ENCODE assay signal across 8 cellular contexts in the genomic region with DNA sequence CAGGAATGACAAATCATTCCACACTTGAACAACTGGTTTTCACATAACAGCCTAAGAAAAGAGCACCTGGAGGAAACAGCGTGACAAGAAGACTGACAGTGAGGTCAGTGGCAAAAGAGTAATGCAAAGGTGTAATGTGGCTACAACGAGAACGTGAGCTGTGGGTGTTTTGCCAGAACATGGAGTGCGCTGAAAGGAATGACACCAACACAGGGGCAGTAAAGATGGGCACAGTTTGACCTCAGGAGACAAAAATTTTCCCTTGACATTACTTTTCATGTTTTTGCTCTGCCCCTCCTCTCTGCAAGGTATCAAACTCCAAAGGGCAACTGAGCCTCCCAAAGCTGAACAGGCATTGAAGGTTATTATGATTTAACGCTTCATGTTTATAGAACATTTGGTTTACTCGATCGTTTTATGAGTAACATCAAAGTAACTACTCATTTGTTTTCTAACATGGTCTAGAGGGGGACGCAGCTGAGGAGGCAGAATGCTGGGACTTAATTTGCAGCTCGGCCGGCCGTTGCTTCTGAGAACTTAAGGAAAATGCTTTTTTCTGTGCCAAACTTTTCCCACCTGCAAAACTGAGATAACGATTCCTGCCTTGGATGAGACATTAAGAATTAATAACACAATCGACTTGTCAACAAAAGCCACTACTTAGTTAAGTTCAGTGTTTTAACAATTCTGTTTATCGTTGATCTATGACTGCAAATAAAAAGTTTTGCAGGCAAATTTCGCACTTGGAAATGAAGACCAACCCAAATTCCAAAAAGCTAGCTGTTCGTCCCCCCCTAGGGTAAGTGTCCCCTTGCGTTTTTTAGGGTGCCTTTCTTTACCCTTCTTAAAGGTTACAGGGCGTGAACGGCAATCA. TPM values are rescaled to one million over a fixed set of nuclear protein-coding genes. Genes with fewer than 3 reads are reported as not detected.
DNase-seq lines count a peak whose midpoint lies in the region; ATAC-seq and TF ChIP-seq lines count a peak whose summit lies in the region.

No MANE protein-coding gene starts in this region.

- peak overlapping the region; percentile 75 for H3K23ac ChIP-seq in IMR-90 (ENCODE audit: low read depth, low read length)

- peak overlapping the region; percentile 46 for H3K14ac ChIP-seq in IMR-90 (replicated peaks; ENCODE audit: low read depth, low read length)

- H3K9me3 ChIP-seq in IMR-90 (ENCODE audit: control insufficient read depth, insufficient read depth, low read length): no peaks in the 10 kb centered on the region

- H3K9ac ChIP-seq in IMR-90 (ENCODE audit: low read depth, low read length): peak overlapping the region; percentile 87

- no peak overlapping the region for H2BK15ac ChIP-seq in IMR-90 (ENCODE audit: low read depth, low read length)

- peak overlapping the region; percentile 57; the same call in 1 of the 2 replicates for H3K18ac ChIP-seq in IMR-90 (ENCODE audit: low read depth, low read length)

- 0 out of 2 replicates have a peak overlapping the region, but pooled peaks have one; percentile 1 for H2BK120ac ChIP-seq in IMR-90 (ENCODE audit: low read depth, low read length)

- H3K79me1 ChIP-seq in IMR-90 (ENCODE audit: low read depth in 1 of 2, low read length in 2 of 2): peaks cover 6 to 12% of the 10 kb centered on the region in 2 experiments; a peak in 3 of 4 replicates

- intact Hi-C loops in IMR-90 (cut with micrococcal nuclease): loop anchor here (2.0 kb wide), 1 partner anchor 25 kb away; no protein-coding TSS in a partner anchor

- 0 out of 2 replicates have a peak overlapping the region, but pooled peaks have one; percentile 3 for H4K91ac ChIP-seq in IMR-90 (ENCODE audit: insufficient read depth, low read depth, low read length)

- peak overlapping the region; percentile 91 for H2AFZ ChIP-seq in IMR-90 (replicated peaks; ENCODE audit: low read length, poor library complexity)

- in situ Hi-C loops in IMR-90 (cut with MboI; ENCODE audit: low sequenced_read_pairs): no loop called here

- peaks cover 10% of the 10 kb centered on the region for H3K36me3 Mint-ChIP-seq in central memory CD8-positive, alpha-beta T cell (ENCODE audit: insufficient read depth)

- dilution Hi-C loops in IMR-90 (cut with HindIII; ENCODE audit: low sequenced_read_pairs, unreplicated experiment): no loop called here

- H3K27ac Mint-ChIP-seq in central memory CD8-positive, alpha-beta T cell (ENCODE audit: low read depth): peak overlapping the region; percentile 75

- peak overlapping the region; percentile 82 for H3K4me3 Mint-ChIP-seq in central memory CD8-positive, alpha-beta T cell

- H2AK5ac ChIP-seq in IMR-90 (ENCODE audit: low read depth, low read length): peak overlapping the region; percentile 83

- H4K20me1 ChIP-seq in IMR-90 (ENCODE audit: insufficient read depth, low read length): no peaks in the 10 kb centered on the region

- peak overlapping the region; percentile 92 for H3K27ac ChIP-seq in 22Rv1
- peak overlapping the region; percentile 80 for H3K27ac ChIP-seq in IMR-90 (ENCODE audit: insufficient read depth, low read length)

- ATAC-seq in IMR-90 (ENCODE audit: low read depth) (no peak), GM21367 (IDR thresholded peaks at IDR 0.05; ENCODE audit: unreplicated experiment) (no peak)
- no peak for ATAC-seq in central memory CD8-positive, alpha-beta T cell (replicated peaks; ENCODE audit: extremely low read depth, poor library complexity, severe bottlenecking)

- peaks cover 5% of the 10 kb centered on the region for H3K4me1 ChIP-seq in IMR-90 (ENCODE audit: control insufficient read depth, insufficient read depth, low read length)

- TF ChIP-seq CTCF in 22Rv1 (IDR thresholded peaks at IDR 0.05): no peak
- TF ChIP-seq CTCF in IMR-90 (conservative IDR thresholded peaks at IDR 0.05; ENCODE audit: low read depth, low read length): no peak

- H3K4me3 ChIP-seq in IMR-90 (ENCODE audit: insufficient read depth, low read depth, low read length): peak overlapping the region; percentile 68

- peaks cover 9% of the 10 kb centered on the region for H3K9me1 ChIP-seq in IMR-90 (ENCODE audit: insufficient read depth, low read length)

- peak overlapping the region; percentile 52 for H2BK5ac ChIP-seq in IMR-90 (ENCODE audit: low read depth, low read length, poor library complexity, severe bottlenecking)

- BruUV-seq in IMR-90 (replicated peaks; lab: Mats Ljungman, UMichigan): no TSS peak

- H2AK9ac ChIP-seq in IMR-90 (replicated peaks; ENCODE audit: low read depth, low read length, poor library complexity): no peak overlapping the region

- POLR2A ChIA-PET in IMR-90 (lab: Charles Lee; ENCODE audit: unreplicated experiment): interaction anchor here (0.6 kb wide), 1 partner anchor 38 kb away, joined by 9 read pairs; no protein-coding TSS in a partner anchor

- H3K4ac ChIP-seq in IMR-90 (ENCODE audit: low read depth, low read length): peak overlapping the region; percentile 8

- H3K4me2 ChIP-seq in IMR-90 (ENCODE audit: low read depth, low read length): peak overlapping the region; percentile 91

- no peaks in the 10 kb centered on the region for H3K9me3 Mint-ChIP-seq in central memory CD8-positive, alpha-beta T cell

- TF ChIP-seq RAD21 in IMR-90 (IDR thresholded peaks at IDR 0.05; ENCODE audit: low read length): no peak

- H4K5ac ChIP-seq in IMR-90 (ENCODE audit: low read depth, low read length): peak overlapping the region; percentile 29

- H4K8ac ChIP-seq in IMR-90 (ENCODE audit: low read depth in 2 of 2, low read length in 2 of 2): peak overlapping the region; percentile 67 to 76; a peak in 3 of 4 replicates

- H2BK20ac ChIP-seq in IMR-90 (ENCODE audit: low read depth, low read length): no peak overlapping the region

- H3K4me1 Mint-ChIP-seq in central memory CD8-positive, alpha-beta T cell: peaks cover 15% of the 10 kb centered on the region

- H3K36me3 ChIP-seq in IMR-90 (ENCODE audit: control insufficient read depth, insufficient read depth, low read length): peaks cover 5% of the 10 kb centered on the region

- no peaks in the 10 kb centered on the region for H3K27me3 Mint-ChIP-seq in central memory CD8-positive, alpha-beta T cell

- no peak for TF ChIP-seq POLR2A in IMR-90 (IDR thresholded peaks at IDR 0.05; ENCODE audit: low read depth, low read length)

- WGBS in IMR-90 (ENCODE audit: extremely low coverage in 2 of 2, insufficient read length in 1 of 2), 2 experiments: 28% methylated on average over 7 of the region's 19 CpGs; no CpG with 5 or more reads in 1 of the 2 experiments

- peak overlapping the region; percentile 89; the same call in 1 of the 2 replicates for H3K56ac ChIP-seq in IMR-90 (ENCODE audit: extremely low read depth, insufficient read depth, low read length)

- DNase-seq in IMR-90 (no peak), midbrain (lab: John Stamatoyannopoulos, UW) (peak; percentile 26), NCI-H2107 (lab: John Stamatoyannopoulos, UW) (no peak), pons (ENCODE audit: low spot score) (no peak), Ammon's horn (ENCODE audit: low spot score) (no peak)
- no peak for DNase-seq in central memory CD8-positive, alpha-beta T cell (ENCODE audit: low spot score in 2 of 2)

- CTCF ChIA-PET in IMR-90 (lab: Yijun Ruan, JAX): interaction anchor here (0.8 to 2.4 kb wide), 2 partner anchors 26 to 399 kb away, joined by 3 to 13 read pairs; a partner anchor contains a TSS

- H3K27me3 ChIP-seq in IMR-90 (ENCODE audit: control insufficient read depth, insufficient read depth, low read length): no peaks in the 10 kb centered on the region

TF ChIP-seq in IMR-90, 13 proteins besides CTCF, POLR2A, EP300 and RAD21:
- no peak for TF ChIP-seq MXI1 (IDR thresholded peaks at IDR 0.05; ENCODE audit: borderline replicate concordance, low read depth, low read length)
- peak; percentile 44; the same call in 1 of the 2 replicates for TF ChIP-seq BHLHE40 (IDR thresholded peaks at IDR 0.05; ENCODE audit: low read depth, low read length)

RNA-seq across cellular contexts. Expression of a gene that starts 1.0 kb away (rescaled TPM):
- total RNA-seq in IMR-90 (2012; rRNA removed): 19.2 and 24.2 TPM in 2 replicates
- polyA plus RNA-seq in IMR-90 (2012; rRNA removed): 13.5 and 16.9 TPM in 2 replicates
- polyA plus RNA-seq in IMR-90 (2012; cell fraction: cytosol; rRNA removed): 6.4 and 11.7 TPM in 2 replicates
- 11.4 and 23.7 TPM in 2 replicates for polyA plus RNA-seq in IMR-90 (2012; cell fraction: nucleus; rRNA removed; ENCODE audit: low replicate concordance)

RNA-seq across cellular contexts. Expression of a gene that starts 26.4 kb away (rescaled TPM):
- total RNA-seq in IMR-90 (2012; rRNA removed): 57.2 and 67.6 TPM in 2 replicates
- 46.3 and 46.4 TPM in 2 replicates for polyA plus RNA-seq in IMR-90 (2012; rRNA removed)
- polyA plus RNA-seq in IMR-90 (2012; cell fraction: cytosol; rRNA removed): 31.5 and 33.3 TPM in 2 replicates
- polyA plus RNA-seq in IMR-90 (2012; cell fraction: nucleus; rRNA removed; ENCODE audit: low replicate concordance): 56.1 and 57.4 TPM in 2 replicates

RNA-seq across cellular contexts. Expression of a gene that starts 26.8 kb away (rescaled TPM):
- total RNA-seq in IMR-90 (2012; rRNA removed): 92.2 and 99.3 TPM in 2 replicates
- polyA plus RNA-seq in IMR-90 (2012; rRNA removed): 136 and 152 TPM in 2 replicates
- 94.8 and 121 TPM in 2 replicates for polyA plus RNA-seq in IMR-90 (2012; cell fraction: cytosol; rRNA removed)
- 94.0 and 146 TPM in 2 replicates for polyA plus RNA-seq in IMR-90 (2012; cell fraction: nucleus; rRNA removed; ENCODE audit: low replicate concordance)

RNA-seq across cellular contexts. Expression of a gene that starts 37.0 kb away (rescaled TPM):
- 375 and 830 TPM in 2 replicates for total RNA-seq in IMR-90 (2012; rRNA removed)
- polyA plus RNA-seq in IMR-90 (2012; rRNA removed): 43.4 and 44.7 TPM in 2 replicates
- polyA plus RNA-seq in IMR-90 (2012; cell fraction: cytosol; rRNA removed): 35.2 and 53.2 TPM in 2 replicates
- 61.2 and 73.0 TPM in 2 replicates for polyA plus RNA-seq in IMR-90 (2012; cell fraction: nucleus; rRNA removed; ENCODE audit: low replicate concordance)

RNA-seq across cellular contexts. Expression of a gene that starts 54.0 kb away (rescaled TPM):
- total RNA-seq in IMR-90 (2012; rRNA removed): 4.7 and 5.7 TPM in 2 replicates
- 4.7 and 5.4 TPM in 2 replicates for polyA plus RNA-seq in IMR-90 (2012; rRNA removed)
- 3.8 and 5.1 TPM in 2 replicates for polyA plus RNA-seq in IMR-90 (2012; cell fraction: cytosol; rRNA removed)
- 10.0 and 12.8 TPM in 2 replicates for polyA plus RNA-seq in IMR-90 (2012; cell fraction: nucleus; rRNA removed; ENCODE audit: low replicate concordance)
